ENCODE assay signal across 26 cellular contexts in the genomic region with DNA sequence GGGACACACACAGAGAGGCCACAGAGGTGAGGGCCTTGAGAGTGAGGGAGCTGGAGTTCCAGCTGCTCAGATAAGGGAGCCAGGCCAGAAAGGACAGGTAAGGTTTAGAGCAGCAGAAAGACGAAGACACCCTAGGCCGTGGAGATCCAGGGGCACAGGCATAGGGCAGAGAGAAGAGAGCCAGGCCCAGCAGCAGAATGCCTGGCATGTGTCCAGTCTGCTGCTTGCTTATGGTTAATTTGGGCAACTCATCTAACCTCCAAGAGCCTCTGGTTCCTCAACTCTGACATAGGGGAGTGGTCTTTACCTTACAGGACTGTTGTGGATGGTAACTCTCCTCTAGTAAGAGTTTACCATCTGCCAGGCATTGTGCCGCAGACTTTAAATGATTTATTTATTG. TPM values are rescaled to one million over a fixed set of nuclear protein-coding genes. Genes with fewer than 3 reads are reported as not detected.
DNase-seq lines count a peak whose midpoint lies in the region; ATAC-seq lines count a peak whose summit lies in the region.
"Had no signal": no experiment of that assay in that cellular context is flagged by ENCODE, and none has a peak within 500 bp of the region (broad histone marks: within the 10 kb centered on the region; RNA-seq: fewer than 3 reads in every experiment).

No MANE protein-coding gene starts in this region.

- no peaks in the 10 kb centered on the region for H3K9me3 Mint-ChIP-seq in CD4-positive, alpha-beta memory T cell
- H3K9me3 Mint-ChIP-seq in activated naive CD8-positive, alpha-beta T cell treated with anti-CD3 and anti-CD28 coated beads, Interleukin-2, amount 50 U/mL, for 24 hours: peaks cover 22% of the 10 kb centered on the region
- H3K9me3 Mint-ChIP-seq: nephron, WTC11 had no signal

- H3K27me3 Mint-ChIP-seq in CD4-positive, alpha-beta memory T cell: no peaks in the 10 kb centered on the region
- H3K27me3 Mint-ChIP-seq in activated naive CD8-positive, alpha-beta T cell treated with anti-CD3 and anti-CD28 coated beads, Interleukin-2, amount 50 U/mL, for 24 hours: no peaks in the 10 kb centered on the region

- no peaks in the 10 kb centered on the region for H3K9me3 ChIP-seq in CD4-positive, alpha-beta memory T cell (ENCODE audit: control insufficient read depth in 1 of 2, low read length in 2 of 2)
- H3K9me3 ChIP-seq: ovary, uterus had no signal

- no peak overlapping the region for H3K4me3 ChIP-seq in CD4-positive, alpha-beta memory T cell (ENCODE audit: low read length in 2 of 2)
- H3K4me3 ChIP-seq: GM12878, MG63, ovary, uterus had no signal

- H3K4me1 Mint-ChIP-seq in CD4-positive, alpha-beta memory T cell: peaks cover 64 to 90% (median 79%) of the 10 kb centered on the region in 4 donors
- peaks cover 87% of the 10 kb centered on the region for H3K4me1 Mint-ChIP-seq in activated naive CD8-positive, alpha-beta T cell treated with anti-CD3 and anti-CD28 coated beads, Interleukin-2, amount 50 U/mL, for 24 hours
- H3K4me1 Mint-ChIP-seq: nephron, WTC11 had no signal

- H3K36me3 Mint-ChIP-seq in CD4-positive, alpha-beta memory T cell: peaks cover 0 to 2% of the 10 kb centered on the region in 2 donors
- H3K36me3 Mint-ChIP-seq in activated naive CD8-positive, alpha-beta T cell treated with anti-CD3 and anti-CD28 coated beads, Interleukin-2, amount 50 U/mL, for 24 hours (ENCODE audit: low read depth): peaks cover 34% of the 10 kb centered on the region
- H3K36me3 Mint-ChIP-seq: WTC11 had no signal

- DNase-seq in activated effector memory CD4-positive, alpha-beta T cell treated with anti-CD3 and anti-CD28 coated beads, Interleukin-2, amount 50 U/mL, for 16 hours: peak; percentile 50
- DNase-seq in activated effector memory CD4-positive, alpha-beta T cell treated with Interleukin-2 at 50 U/mL for 16 hours: no peak
- no peak for DNase-seq in CD4-positive, alpha-beta memory T cell
- DNase-seq in activated naive CD8-positive, alpha-beta T cell treated with anti-CD3 and anti-CD28 coated beads, Interleukin-2, amount 50 U/mL, for 24 hours: no peak
- peak; percentile 31 for DNase-seq in sciatic nerve (ENCODE audit: low spot score)
- DNase-seq in stimulated activated CD4-positive, alpha-beta T cell treated with anti-CD3 and anti-CD28 coated beads, Interleukin-1b, Interleukin-23, amount 100 ng/mL, for 48 hours: no peak
- DNase-seq: ACHN; dermis blood vessel endothelial cell; DMS79; mesenchymal stem cell; MG63; NCI-H1436; NCI-H524 treated with DMSO at 0.1 percent for 48 hours; ovary; right cardiac atrium; stimulated activated CD4-positive, alpha-beta T cell treated with anti-CD3 and anti-CD28 coated beads, Interleukin-15, amount 100 ng/mL, for 24 hours; stimulated activated CD8-positive, alpha-beta memory T cell treated with anti-CD3 and anti-CD28 coated beads, Interleukin-4, amount 100 ng/mL, for 48 hours; uterus had no signal

- peak overlapping the region in 4 of 8 donors; percentile 12 to 54 (median 42) for H3K4me3 Mint-ChIP-seq in CD4-positive, alpha-beta memory T cell
- H3K4me3 Mint-ChIP-seq in activated naive CD8-positive, alpha-beta T cell treated with anti-CD3 and anti-CD28 coated beads, Interleukin-2, amount 50 U/mL, for 24 hours: no peak overlapping the region
- H3K4me3 Mint-ChIP-seq: activated T-helper 1 cell treated with anti-CD3 and anti-CD28 coated beads, Interleukin-12 subunit alpha, Interleukin-12 subunit beta, Interleukin-2, Interleukin-4 antibody, amounts not matched to agents 30 ng/mL and 10 ng/mL and 1 ng/mL, durations not matched to agents 14 hours and 24 hours and 36 hours; nephron; WTC11 had no signal

- peaks cover 88% of the 10 kb centered on the region for H3K4me1 ChIP-seq in CD4-positive, alpha-beta memory T cell (ENCODE audit: insufficient read depth, low read length)
- H3K4me1 ChIP-seq: uterus had no signal

- ATAC-seq in activated naive CD8-positive, alpha-beta T cell treated with anti-CD3 and anti-CD28 coated beads, Interleukin-2, amount 50 U/mL, for 24 hours: no peak
- no peak for ATAC-seq in sciatic nerve
- no peak for ATAC-seq in GM21528 (IDR thresholded peaks at IDR 0.05; ENCODE audit: low FRiP score, unreplicated experiment)
- ATAC-seq in HG02885 (IDR thresholded peaks at IDR 0.05; ENCODE audit: poor library complexity, unreplicated experiment): no peak
- ATAC-seq: GM12878, HCT116, right cardiac atrium, SK-N-SH treated with all-trans-retinoic acid at 6 μM for 48 hours, WTC11 had no signal

- H3K27ac ChIP-seq in CD4-positive, alpha-beta memory T cell (ENCODE audit: low read depth, low read length): peak overlapping the region; percentile 58
- H3K27ac ChIP-seq: ovary, uterus had no signal

- H3K36me3 ChIP-seq in CD4-positive, alpha-beta memory T cell (ENCODE audit: insufficient read depth, low read length): no peaks in the 10 kb centered on the region
- H3K36me3 ChIP-seq: MG63, ovary, uterus had no signal

- intact Hi-C loops in CD4-positive, alpha-beta memory T cell (cut with micrococcal nuclease): loop anchor here (5.0 kb wide), 1 partner anchor 34 kb away; a partner anchor contains a TSS
- intact Hi-C loops in sciatic nerve (cut with DNase I): no loop called here

- H3K27ac Mint-ChIP-seq in CD4-positive, alpha-beta memory T cell: peak overlapping the region; percentile 93 to 99 (median 97)
- H3K27ac Mint-ChIP-seq in activated naive CD8-positive, alpha-beta T cell treated with anti-CD3 and anti-CD28 coated beads, Interleukin-2, amount 50 U/mL, for 24 hours: peak overlapping the region; percentile 97
- H3K27ac Mint-ChIP-seq: activated T-helper 1 cell treated with anti-CD3 and anti-CD28 coated beads, Interleukin-12 subunit alpha, Interleukin-12 subunit beta, Interleukin-2, Interleukin-4 antibody, amounts not matched to agents 30 ng/mL and 10 ng/mL and 1 ng/mL, durations not matched to agents 14 hours and 24 hours and 36 hours; nephron; WTC11 had no signal

- CTCF ChIA-PET in CD4-positive, alpha-beta memory T cell (lab: Charles Lee; ENCODE audit: partially characterized antibody): interaction anchor here (0.9 to 3.0 kb wide), 4 partner anchors 8 to 48 kb away, joined by 3 to 36 read pairs (median 13); no protein-coding TSS in a partner anchor

- no peaks in the 10 kb centered on the region for H3K27me3 ChIP-seq in CD4-positive, alpha-beta memory T cell (ENCODE audit: insufficient read depth, low read length)
- H3K27me3 ChIP-seq: MG63, ovary, uterus had no signal

- POLR2A ChIA-PET in CD4-positive, alpha-beta memory T cell (lab: Charles Lee; ENCODE audit: partially characterized antibody): interaction anchor here (2.1 to 3.0 kb wide), 4 partner anchors 13 to 287 kb away, joined by 7 to 222 read pairs (median 16); a partner anchor contains a TSS

RNA-seq across cellular contexts. Expression of a gene that starts 35.9 kb away (rescaled TPM):
- 1 to 10 TPM; 5.0 to 8.0 TPM for total RNA-seq in CD4-positive, alpha-beta memory T cell
- polyA plus RNA-seq in CD4-positive, alpha-beta memory T cell: 1 to 10 TPM; 1.9 to 3.9 TPM
- 6.1 TPM for total RNA-seq in sciatic nerve

Comparison
In these comparisons a context has a peak if more than half of its experiments do, and no peak if none do; other contexts are left out.
1. DNase-seq: peak in activated effector memory CD4-positive, alpha-beta T cell treated with anti-CD3 and anti-CD28 coated beads, Interleukin-2, amount 50 U/mL, for 16 hours (single experiment) and sciatic nerve (single experiment); none in activated effector memory CD4-positive, alpha-beta T cell treated with Interleukin-2 at 50 U/mL for 16 hours (single experiment), CD4-positive, alpha-beta memory T cell (0 of 5), activated naive CD8-positive, alpha-beta T cell treated with anti-CD3 and anti-CD28 coated beads, Interleukin-2, amount 50 U/mL, for 24 hours (single experiment) and stimulated activated CD4-positive, alpha-beta T cell treated with anti-CD3 and anti-CD28 coated beads, Interleukin-1b, Interleukin-23, amount 100 ng/mL, for 48 hours (single experiment).